9 cellular contexts compared by ENCODE assay signal in genomic region chr10:59536151-59536550, GRCh38.
DNase-seq lines count a peak whose midpoint lies in the region; ATAC-seq, FAIRE-seq and TF ChIP-seq lines count a peak whose summit lies in the region.
"Had no signal": no experiment of that assay in that cellular context is flagged by ENCODE, and none has a peak within 500 bp of the region (broad histone marks: within the 10 kb centered on the region; RNA-seq: fewer than 3 reads in every experiment).

No MANE protein-coding gene starts in this region.

- peak; percentile 30 for FAIRE-seq in H54 (lab: Jason Lieb, UNC)

- TF ChIP-seq POLR2A in H54 (IDR thresholded peaks at IDR 0.05; ENCODE audit: low read depth, low read length): no peak

- CTCF ChIA-PET in T-cell (lab: Charles Lee): no interaction called here

- H3K27me3 Mint-ChIP-seq in T-cell: no peaks in the 10 kb centered on the region
- H3K27me3 Mint-ChIP-seq: activated CD4-positive, alpha-beta T cell treated with anti-CD3 and anti-CD28 coated beads, Interleukin-2, amount 10 ng/mL, durations not matched to agents 7 days and 5 days had no signal

- no peak overlapping the region for H3K27ac Mint-ChIP-seq in T-cell
- H3K27ac Mint-ChIP-seq: activated CD4-positive, alpha-beta T cell treated with anti-CD3 and anti-CD28 coated beads, Interleukin-2, amount 10 ng/mL, durations not matched to agents 7 days and 5 days had no signal

- POLR2A ChIA-PET in T-cell (lab: Charles Lee): no interaction called here

- intact Hi-C loops in left cardiac atrium (cut with DNase I): no loop called here

- no peak overlapping the region for H3K4me3 ChIP-seq in skin epidermis

- H3K36me3 Mint-ChIP-seq in T-cell: no peaks in the 10 kb centered on the region

- peak overlapping the region in 15 of 21 experiments; percentile 14 to 92 (median 69) for H3K27ac ChIP-seq in skin epidermis

- H3K4me3 Mint-ChIP-seq in T-cell: no peak overlapping the region
- H3K4me3 Mint-ChIP-seq: activated CD4-positive, alpha-beta T cell treated with anti-CD3 and anti-CD28 coated beads, Interleukin-2, amount 10 ng/mL, durations not matched to agents 7 days and 5 days had no signal

- H3K9me3 Mint-ChIP-seq in T-cell: peaks cover 0 to 5% (median 2%) of the 10 kb centered on the region in 3 donors
- H3K9me3 Mint-ChIP-seq: activated CD4-positive, alpha-beta T cell treated with anti-CD3 and anti-CD28 coated beads, Interleukin-2, amount 10 ng/mL, durations not matched to agents 7 days and 5 days had no signal

- H3K4me1 Mint-ChIP-seq in T-cell: no peaks in the 10 kb centered on the region
- H3K4me1 Mint-ChIP-seq: activated CD4-positive, alpha-beta T cell treated with anti-CD3 and anti-CD28 coated beads, Interleukin-2, amount 10 ng/mL, durations not matched to agents 7 days and 5 days had no signal

- peak; percentile 29 for DNase-seq in H54 (ENCODE audit: insufficient read length, low spot score)
- DNase-seq in amniotic stem cell (lab: John Stamatoyannopoulos, UW): peak; percentile 48
- no peak for DNase-seq in left cardiac atrium
- DNase-seq in ecto neural progenitor cell (ENCODE audit: low spot score): no peak
- DNase-seq in T-cell: no peak
- DNase-seq: activated CD4-positive, alpha-beta T cell treated with anti-CD3 and anti-CD28 coated beads, Interleukin-2, amount 10 ng/mL, durations not matched to agents 7 days and 5 days had no signal

- peak; percentile 90 to 99 for ATAC-seq in left cardiac atrium
- no peak for ATAC-seq in GM19035 (IDR thresholded peaks at IDR 0.05; ENCODE audit: unreplicated experiment)
- ATAC-seq in T-cell (replicated peaks in 1 of 4): no peak
- ATAC-seq in HG02763 (IDR thresholded peaks at IDR 0.05; ENCODE audit: unreplicated experiment): no peak

Comparison
In these comparisons a context has a peak if more than half of its experiments do, and no peak if none do; other contexts are left out.
1. DNase-seq: peak in H54 (single experiment) and amniotic stem cell (single experiment); none in left cardiac atrium (single experiment), ecto neural progenitor cell (single experiment) and T-cell (0 of 34).
2. ATAC-seq: peak in left cardiac atrium (2 of 2); none in GM19035 (single experiment), T-cell (0 of 4) and HG02763 (single experiment).